In the genomic region with DNA sequence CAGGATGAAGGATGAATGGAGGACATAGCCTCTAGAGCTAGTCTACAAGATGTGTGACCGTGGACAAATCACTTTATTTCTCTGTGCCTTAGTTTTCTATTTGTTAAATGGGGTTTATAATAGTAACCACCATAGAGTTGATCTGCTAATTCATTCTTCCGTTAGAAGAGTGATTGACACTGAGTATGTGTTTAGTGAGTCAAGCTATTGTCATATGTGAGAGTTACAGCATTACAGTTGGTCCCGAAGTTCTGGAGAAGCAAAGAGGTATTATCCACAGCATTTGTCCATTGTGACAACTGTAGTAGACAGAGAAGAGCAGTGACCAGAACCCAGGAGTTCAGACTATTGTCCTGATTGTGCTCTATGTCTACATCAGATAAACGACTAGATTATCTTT, we compare ENCODE assay signal across 22 cellular contexts. TPM values are rescaled to one million over a fixed set of nuclear protein-coding genes. Genes with fewer than 3 reads are reported as not detected.
A peak's percentile ranks its signal among the peaks of the same experiment; 100 is the strongest.
DNase-seq lines count a peak whose midpoint lies in the region; ATAC-seq and TF ChIP-seq lines count a peak whose summit lies in the region.
"Had no signal": no experiment of that assay in that cellular context is flagged by ENCODE, and none has a peak within 500 bp of the region (broad histone marks: within the 10 kb centered on the region; RNA-seq: fewer than 3 reads in every experiment).

No MANE protein-coding gene starts in this region.

- H3F3A ChIP-seq in PC-3 (ENCODE audit: low read length, unreplicated experiment), result no peaks in the 10 kb centered on the region
- no peaks in the 10 kb centered on the region for H3F3A ChIP-seq in GM23338 (replicated peaks; ENCODE audit: low read depth)

- no peaks in the 10 kb centered on the region for H3K9me2 ChIP-seq in PC-3 (replicated peaks; ENCODE audit: low read length)
- peaks cover 11% of the 10 kb centered on the region for H3K9me2 ChIP-seq in GM23338 (ENCODE audit: insufficient read depth)

- H4K20me1 ChIP-seq in PC-3 (ENCODE audit: low read length), result no peaks in the 10 kb centered on the region
- no peaks in the 10 kb centered on the region for H4K20me1 ChIP-seq in GM23338 (replicated peaks; ENCODE audit: insufficient read depth)

- CTCF ChIA-PET in PC-3 (lab: Charles Lee), result no interaction called here

- H3K36me3 ChIP-seq in PC-3 (ENCODE audit: low read depth, low read length), result no peaks in the 10 kb centered on the region
- no peaks in the 10 kb centered on the region for H3K36me3 ChIP-seq in GM23338 (ENCODE audit: insufficient read depth)
- H3K36me3 ChIP-seq: BE2C, HAP-1 had no signal

- H3K27ac ChIP-seq in PC-3 (ENCODE audit: low read length), result peak overlapping the region; percentile 21
- no peak overlapping the region for H3K27ac ChIP-seq in GM23338 (ENCODE audit: low read depth)

- H3K9me3 ChIP-seq in PC-3 (ENCODE audit: low read length), result no peaks in the 10 kb centered on the region
- H3K9me3 ChIP-seq: BE2C, HAP-1 had no signal

- H2AFZ ChIP-seq in PC-3 (ENCODE audit: low read length), result no peak overlapping the region
- H2AFZ ChIP-seq in GM23338, result no peak overlapping the region

- no TSS peak for BruUV-seq in PC-3 (replicated peaks; lab: Mats Ljungman, UMichigan)

- H3K79me2 ChIP-seq in PC-3 (ENCODE audit: low read length), result no peaks in the 10 kb centered on the region
- no peaks in the 10 kb centered on the region; the same call in 1 of the 2 replicates for H3K79me2 ChIP-seq in GM23338 (replicated peaks; ENCODE audit: insufficient read depth)

- ATAC-seq in PC-3, result peak; percentile 69
- ATAC-seq in naive B cell (ENCODE audit: low read depth in 2 of 2), result no peak
- no peak for ATAC-seq in GM23338
- ATAC-seq: CD8-positive, alpha-beta T cell; SK-N-SH treated with all-trans-retinoic acid at 6 μM for 48 hours had no signal

- H3K27ac Mint-ChIP-seq in CD14-positive monocyte (peak overlapping the region; percentile 27 to 100 (median 100)), naive B cell (peak overlapping the region in 4 of 6 donors; percentile 23 to 72 (median 40)), GM23338 (no peak overlapping the region)
- H3K27ac Mint-ChIP-seq in dendritic cell treated with granulocyte-macrophage colony-stimulating factor and Interleukin-4, amounts not matched to agents 40 ng/mL and 50 ng/mL, for 4 days, result peak overlapping the region; percentile 50
- H3K27ac Mint-ChIP-seq: CD8-positive, alpha-beta T cell had no signal

- H3K9me3 Mint-ChIP-seq in CD14-positive monocyte, result no peaks in the 10 kb centered on the region
- H3K9me3 Mint-ChIP-seq in dendritic cell treated with granulocyte-macrophage colony-stimulating factor and Interleukin-4, amounts not matched to agents 40 ng/mL and 50 ng/mL, for 4 days, result no peaks in the 10 kb centered on the region
- peaks cover 0 to 4% (median 0%) of the 10 kb centered on the region in 7 donors for H3K9me3 Mint-ChIP-seq in naive B cell
- H3K9me3 Mint-ChIP-seq in GM23338, result no peaks in the 10 kb centered on the region

- H3K4me3 Mint-ChIP-seq in CD14-positive monocyte (no peak overlapping the region), naive B cell (no peak overlapping the region), GM23338 (no peak overlapping the region)
- H3K4me3 Mint-ChIP-seq in dendritic cell treated with granulocyte-macrophage colony-stimulating factor and Interleukin-4, amounts not matched to agents 40 ng/mL and 50 ng/mL, for 4 days, result no peak overlapping the region
- H3K4me3 Mint-ChIP-seq: CD8-positive, alpha-beta T cell had no signal

- H3K36me3 Mint-ChIP-seq in CD14-positive monocyte, result peaks cover 3 to 6% of the 10 kb centered on the region in 2 donors
- no peaks in the 10 kb centered on the region for H3K36me3 Mint-ChIP-seq in dendritic cell treated with granulocyte-macrophage colony-stimulating factor and Interleukin-4, amounts not matched to agents 40 ng/mL and 50 ng/mL, for 4 days (ENCODE audit: low read depth)
- H3K36me3 Mint-ChIP-seq in naive B cell, result no peaks in the 10 kb centered on the region
- H3K36me3 Mint-ChIP-seq in GM23338 (ENCODE audit: low read depth), result 0 out of 3 replicates have a peak, but pooled peaks cover under 1% of the 10 kb centered on the region
- H3K36me3 Mint-ChIP-seq: CD8-positive, alpha-beta T cell had no signal

- TF ChIP-seq CTCF in CD14-positive monocyte (IDR thresholded peaks at IDR 0.05), result no peak
- TF ChIP-seq CTCF in PC-3 (conservative IDR thresholded peaks at IDR 0.05; ENCODE audit: low read depth, low read length), result no peak
- TF ChIP-seq CTCF in GM23338 (conservative IDR thresholded peaks at IDR 0.05; ENCODE audit: low read depth in 2 of 2), result no peak

- peaks cover 30% of the 10 kb centered on the region for H3K4me1 ChIP-seq in PC-3 (ENCODE audit: insufficient read depth, low read length)
- H3K4me1 ChIP-seq in GM23338 (ENCODE audit: insufficient read depth), result peaks cover 6% of the 10 kb centered on the region; the same call in 1 of the 2 replicates

- no peaks in the 10 kb centered on the region for H3K27me3 ChIP-seq in PC-3 (ENCODE audit: low read length)
- H3K27me3 ChIP-seq in GM23338 (ENCODE audit: insufficient read depth), result no peaks in the 10 kb centered on the region
- H3K27me3 ChIP-seq: BE2C, MG63 had no signal

- H3K4me2 ChIP-seq in PC-3 (ENCODE audit: low read length) (0 out of 2 replicates have a peak overlapping the region, but pooled peaks have one; percentile 5), GM23338 (no peak overlapping the region)

- H3K9ac ChIP-seq in PC-3 (ENCODE audit: low read length), result no peak overlapping the region

- no peak for DNase-seq in CD14-positive monocyte (ENCODE audit: low spot score)
- DNase-seq in PC-3, result peak; percentile 75
- no peak for DNase-seq in naive B cell
- DNase-seq in amniotic stem cell (lab: John Stamatoyannopoulos, UW), result no peak
- DNase-seq in GM23338 (ENCODE audit: low spot score), result no peak
- no peak for DNase-seq in NCI-H2107 treated with DMSO at 0.1 percent for 48 hours (lab: John Stamatoyannopoulos, UW; ENCODE audit: unreplicated experiment)
- no peak for DNase-seq in mesenteric fat pad (ENCODE audit: low spot score)
- DNase-seq: BE2C; CD8-positive, alpha-beta T cell; DMS79; Kasumi-1; MG63; NCI-H1048; NCI-H1436; NCI-H2029; NCI-H2171; NCI-H526 treated with DMSO at 0.1 percent for 48 hours; RPMI8226; SHP77 treated with DMSO at 0.1 percent for 48 hours had no signal

- intact Hi-C loops in CD14-positive monocyte (cut with micrococcal nuclease), result loop anchor here in 1 of 2 donors (10.0 kb wide), 1 partner anchor 262 kb away; no protein-coding TSS in a partner anchor
- intact Hi-C loops in PC-3 (cut with micrococcal nuclease), result loop anchor here (1.0 to 5.0 kb wide), 3 partner anchors 154 to 264 kb away; a partner anchor contains a TSS
- intact Hi-C loops in dendritic cell treated with granulocyte-macrophage colony-stimulating factor and Interleukin-4, amounts not matched to agents 40 ng/mL and 50 ng/mL, for 4 days (cut with micrococcal nuclease), result no loop called here

- H3K4me3 ChIP-seq in PC-3 (ENCODE audit: low read length), result no peak overlapping the region
- no peak overlapping the region for H3K4me3 ChIP-seq in GM23338
- H3K4me3 ChIP-seq: HAP-1, MG63 had no signal

- H3K4me1 Mint-ChIP-seq in CD14-positive monocyte (peaks cover 76% of the 10 kb centered on the region), naive B cell (peaks cover 8 to 14% (median 9%) of the 10 kb centered on the region in 3 donors), GM23338 (no peaks in the 10 kb centered on the region)
- H3K4me1 Mint-ChIP-seq in dendritic cell treated with granulocyte-macrophage colony-stimulating factor and Interleukin-4, amounts not matched to agents 40 ng/mL and 50 ng/mL, for 4 days (ENCODE audit: low read depth), result peaks cover 72% of the 10 kb centered on the region

- POLR2A ChIA-PET in PC-3 (lab: Charles Lee; ENCODE audit: unreplicated experiment), result interaction anchor here (0.5 to 0.7 kb wide), 3 partner anchors 15 to 79 kb away, joined by 3 to 8 read pairs (median 3); no protein-coding TSS in a partner anchor

- H3K27me3 Mint-ChIP-seq in CD14-positive monocyte (ENCODE audit: low read depth in 3 of 3) (peaks cover 0 to 4% (median 2%) of the 10 kb centered on the region in 3 donors), naive B cell (peaks cover 0 to 9% (median 4%) of the 10 kb centered on the region in 3 donors), GM23338 (ENCODE audit: insufficient read depth, low read depth, poor library complexity) (no peaks in the 10 kb centered on the region)
- peaks cover 80% of the 10 kb centered on the region for H3K27me3 Mint-ChIP-seq in dendritic cell treated with granulocyte-macrophage colony-stimulating factor and Interleukin-4, amounts not matched to agents 40 ng/mL and 50 ng/mL, for 4 days

TF ChIP-seq in GM23338, 12 proteins besides CTCF, POLR2A, EP300 and RAD21 (continues in another document):
- TF ChIP-seq STAT1 (IDR thresholded peaks at IDR 0.05; ENCODE audit: unreplicated experiment) (no peak), EZH2phosphoT487 (IDR thresholded peaks at IDR 0.05; ENCODE audit: unreplicated experiment) (no peak), POLR2AphosphoS5 (IDR thresholded peaks at IDR 0.05; ENCODE audit: low read depth) (no peak)

RNA-seq across cellular contexts. Expression of a gene that starts 14.1 kb away (rescaled TPM):
- 10 to 100 TPM; 35.8 to 38.0 TPM for polyA plus RNA-seq in CD14-positive monocyte
- 10.2 and 13.5 TPM in 2 replicates for total RNA-seq in PC-3 (2014; rRNA removed)
- 1 to 10 TPM in 1 of 6 donors, under 1 TPM in 3, not detected in 2; 0.23 to 1.0 (median 0.81) TPM for polyA plus RNA-seq in naive B cell (ENCODE audit: low read depth in 6 of 6)
- total RNA-seq in GM23338 (2014; rRNA removed; shearing (Covaris generic)), result 18.7 and 25.9 TPM in 2 replicates
- polyA plus RNA-seq in GM23338 (2016; fragmentation: Nextera tagmentation; extraction: Ambion mirVana), result 20.2 and 22.6 TPM in 2 replicates
- total RNA-seq in mesenteric fat pad, result 14.2 TPM
